23 cellular contexts compared by ENCODE assay signal in genomic region chr11:95884802-95885201, GRCh38. TPM values are rescaled to one million over a fixed set of nuclear protein-coding genes. Genes with fewer than 3 reads are reported as not detected.
DNase-seq lines count a peak whose midpoint lies in the region; ATAC-seq, FAIRE-seq and TF ChIP-seq lines count a peak whose summit lies in the region.
"Had no signal": no experiment of that assay in that cellular context is flagged by ENCODE, and none has a peak within 500 bp of the region (broad histone marks: within the 10 kb centered on the region; RNA-seq: fewer than 3 reads in every experiment).

No MANE protein-coding gene starts in this region.

- in situ Hi-C loops in mammary epithelial cell (cut with MboI; ENCODE audit: low sequenced_read_pairs in 2 of 2): no loop called here
- in situ Hi-C loops in K562 (cut with MboI): no loop called here

- WGBS in mammary epithelial cell (ENCODE audit: low coverage, missing lambda C conversion rate): 100% methylated on average over 2 of the region's 2 CpGs
- WGBS in K562 (ENCODE audit: insufficient coverage, low coverage, missing lambda C conversion rate): 89% methylated on average over 2 of the region's 2 CpGs

- no TSS peak for BruUV-seq in MCF 10A (replicated peaks; lab: Mats Ljungman, UMichigan)
- BruUV-seq in mammary epithelial cell (replicated peaks; lab: Mats Ljungman, UMichigan): no TSS peak
- no TSS peak for BruUV-seq in K562 (replicated peaks; lab: Mats Ljungman, UMichigan)

- peaks cover 14% of the 10 kb centered on the region for H3K4me1 Mint-ChIP-seq in MCF 10A (ENCODE audit: insufficient read depth, unreplicated experiment)
- H3K4me1 Mint-ChIP-seq in natural killer cell treated with Interleukin-12 subunit alpha and Interleukin-12 subunit beta and Interleukin-15 and Interleukin-18, amount 100 ng/mL, for 72 hours (ENCODE audit: low read depth in 2 of 2): peaks cover 0 to 3% of the 10 kb centered on the region in 2 donors
- H3K4me1 Mint-ChIP-seq: H9 had no signal

- no peak for TF ChIP-seq POLR2A in K562 (conservative IDR thresholded peaks at IDR 0.05)

- no peaks in the 10 kb centered on the region for H4K20me1 ChIP-seq in mammary epithelial cell (ENCODE audit: insufficient read depth, low read length)
- no peaks in the 10 kb centered on the region for H4K20me1 ChIP-seq in K562 (replicated peaks; ENCODE audit: control insufficient read depth, insufficient read depth, low read length)
- no peaks in the 10 kb centered on the region for H4K20me1 ChIP-seq in osteoblast (ENCODE audit: insufficient read depth, low read length)
- H4K20me1 ChIP-seq: BLaER1 treated with 17β-estradiol and CSF1 and Interleukin-3, amounts not matched to agents 10 nM and 100 nM had no signal

- CTCF ChIA-PET in MCF 10A (lab: Yijun Ruan, JAX) (interaction anchor here (0.6 to 1.3 kb wide), 4 partner anchors 23 to 458 kb away, joined by 3 to 4 read pairs (median 4); partner anchors contain the start of gene MAML2), mammary epithelial cell (lab: Charles Lee; ENCODE audit: low non-redundant PET) (interaction anchor here (0.6 kb wide), 1 partner anchor 8 kb away, joined by 3 read pairs; no protein-coding TSS in a partner anchor), K562 (lab: Yijun Ruan, JAX; ENCODE audit: low intra/inter-chr PET ratio) (no interaction called here)

- H3K27me3 ChIP-seq in mammary epithelial cell (ENCODE audit: insufficient read depth, low read length) (no peaks in the 10 kb centered on the region), K562 (ENCODE audit: control insufficient read depth in 2 of 2, insufficient read depth in 2 of 2, low read length in 2 of 2) (no peaks in the 10 kb centered on the region), osteoblast (ENCODE audit: insufficient read depth, low read length) (no peaks in the 10 kb centered on the region)
- H3K27me3 ChIP-seq: BLaER1 treated with 17β-estradiol and CSF1 and Interleukin-3, amounts not matched to agents 10 nM and 100 nM had no signal

- H3K4me3 Mint-ChIP-seq in MCF 10A (ENCODE audit: unreplicated experiment): no peak overlapping the region
- H3K4me3 Mint-ChIP-seq in natural killer cell treated with Interleukin-12 subunit alpha and Interleukin-12 subunit beta and Interleukin-15 and Interleukin-18, amount 100 ng/mL, for 72 hours: no peak overlapping the region
- H3K4me3 Mint-ChIP-seq: CD4-positive, alpha-beta T cell; H9 had no signal

- DNase-seq in MCF 10A (ENCODE audit: unreplicated experiment) (no peak), mammary epithelial cell (no peak), K562 (ENCODE audit: extremely low read depth in 1 of 4, low spot score in 3 of 4) (no peak), osteoblast (ENCODE audit: insufficient read length, low spot score, missing footprints) (no peak), HTR-8/SVneo (ENCODE audit: insufficient read length, low spot score) (no peak), 8988T (no peak)
- DNase-seq in natural killer cell treated with Interleukin-12 subunit alpha and Interleukin-12 subunit beta and Interleukin-15 and Interleukin-18, amount 100 ng/mL, for 72 hours (ENCODE audit: low spot score): no peak
- DNase-seq: AML-193; CD4-positive, alpha-beta T cell; H9; Karpas-422; MV-4-11; NCI-H1105; NCI-H1436 treated with DMSO at 0.1 percent for 48 hours; NCI-H187 treated with DMSO at 0.1 percent for 48 hours; NCI-H2107; NCI-H524; NCI-H774; SK-N-SH had no signal

- no peaks in the 10 kb centered on the region for H3K27me3 Mint-ChIP-seq in MCF 10A (ENCODE audit: insufficient read depth, unreplicated experiment)
- H3K27me3 Mint-ChIP-seq in natural killer cell treated with Interleukin-12 subunit alpha and Interleukin-12 subunit beta and Interleukin-15 and Interleukin-18, amount 100 ng/mL, for 72 hours: no peaks in the 10 kb centered on the region
- H3K27me3 Mint-ChIP-seq: CD4-positive, alpha-beta T cell had no signal

- no peaks in the 10 kb centered on the region for H3K9me3 Mint-ChIP-seq in MCF 10A (ENCODE audit: unreplicated experiment)
- no peaks in the 10 kb centered on the region for H3K9me3 Mint-ChIP-seq in natural killer cell treated with Interleukin-12 subunit alpha and Interleukin-12 subunit beta and Interleukin-15 and Interleukin-18, amount 100 ng/mL, for 72 hours
- H3K9me3 Mint-ChIP-seq: CD4-positive, alpha-beta T cell; H9 had no signal

- intact Hi-C loops in MCF 10A (cut with micrococcal nuclease) (no loop called here), mammary epithelial cell (cut with micrococcal nuclease) (loop anchor here (2.0 kb wide), 1 partner anchor 38 kb away; no protein-coding TSS in a partner anchor), K562 (cut with micrococcal nuclease) (no loop called here)

- H3K4me3 ChIP-seq in mammary epithelial cell (replicated peaks in 1 of 3; ENCODE audit: insufficient read depth in 1 of 3, low read depth in 2 of 3, low read length in 3 of 3) (no peak overlapping the region), K562 (no peak overlapping the region), osteoblast (ENCODE audit: insufficient read depth, low read length) (no peak overlapping the region)
- H3K4me3 ChIP-seq: BLaER1 treated with 17β-estradiol and CSF1 and Interleukin-3, amounts not matched to agents 10 nM and 100 nM; GM23248 had no signal

- H2AFZ ChIP-seq in mammary epithelial cell (ENCODE audit: low read depth, low read length) (no peak overlapping the region), K562 (ENCODE audit: low read depth, low read length) (no peak overlapping the region), osteoblast (ENCODE audit: low read length) (no peak overlapping the region)
- H2AFZ ChIP-seq: GM23248 had no signal

- TF ChIP-seq EP300 in K562 (IDR thresholded peaks at IDR 0.05; ENCODE audit: low read length): no peak

- FAIRE-seq in K562 (lab: Jason Lieb, UNC) (no peak), HTR-8/SVneo (lab: Jason Lieb, UNC) (no peak)
- FAIRE-seq: D721Med had no signal

- H3K9me3 ChIP-seq in mammary epithelial cell (replicated peaks; ENCODE audit: insufficient read depth, low read length) (no peaks in the 10 kb centered on the region), K562 (replicated peaks; ENCODE audit: control insufficient read depth, insufficient read depth, low read depth, low read length) (no peaks in the 10 kb centered on the region), osteoblast (ENCODE audit: low read depth, low read length) (no peaks in the 10 kb centered on the region)
- H3K9me3 ChIP-seq: BLaER1 treated with 17β-estradiol and CSF1 and Interleukin-3, amounts not matched to agents 10 nM and 100 nM; SK-N-SH had no signal

- no peaks in the 10 kb centered on the region for H3K9me1 ChIP-seq in K562 (ENCODE audit: control insufficient read depth, insufficient read depth, low read length)

- TF ChIP-seq CTCF in MCF 10A (IDR thresholded peaks at IDR 0.05; ENCODE audit: unreplicated experiment) (no peak), mammary epithelial cell (conservative IDR thresholded peaks at IDR 0.05 in 1 of 2, IDR thresholded peaks at IDR 0.05 in 1 of 2; ENCODE audit: extremely low read depth in 1 of 2, insufficient read depth in 1 of 2, low read depth in 1 of 2, low read length in 2 of 2) (no peak), K562 (IDR thresholded peaks at IDR 0.05 in 2 of 3, conservative IDR thresholded peaks at IDR 0.05 in 1 of 3; ENCODE audit: insufficient read depth in 2 of 3, low read depth in 1 of 3, low read length in 3 of 3) (no peak), osteoblast (IDR thresholded peaks at IDR 0.05; ENCODE audit: extremely low read depth, low read depth, low read length) (no peak)

- H3K27ac Mint-ChIP-seq in MCF 10A (ENCODE audit: low read depth, unreplicated experiment): peak overlapping the region; percentile 67
- H3K27ac Mint-ChIP-seq in natural killer cell treated with Interleukin-12 subunit alpha and Interleukin-12 subunit beta and Interleukin-15 and Interleukin-18, amount 100 ng/mL, for 72 hours: no peak overlapping the region
- H3K27ac Mint-ChIP-seq: CD4-positive, alpha-beta T cell; H9 had no signal

- H3K36me3 ChIP-seq in mammary epithelial cell (ENCODE audit: insufficient read depth, low read length) (peaks cover 11% of the 10 kb centered on the region), K562 (ENCODE audit: control insufficient read depth, insufficient read depth, low read length) (peaks cover 23% of the 10 kb centered on the region; the same call in 1 of the 3 replicates), osteoblast (ENCODE audit: insufficient read depth, low read length) (peaks cover 28% of the 10 kb centered on the region)

- POLR2A ChIA-PET in MCF 10A (lab: Yijun Ruan, JAX): interaction anchor here (1.9 to 2.2 kb wide), 2 partner anchors 37 to 39 kb away, joined by 4 to 9 read pairs; partner anchors contain the start of gene MTMR2
- POLR2A ChIA-PET in K562 (lab: Yijun Ruan, JAX): interaction anchor here (0.9 kb wide), 1 partner anchor 77 kb away, joined by 3 read pairs; no protein-coding TSS in a partner anchor

- peaks cover 5% of the 10 kb centered on the region for H3K4me1 ChIP-seq in mammary epithelial cell (ENCODE audit: insufficient read depth, low read length)
- H3K4me1 ChIP-seq in K562 (replicated peaks in 1 of 2; ENCODE audit: control insufficient read depth in 2 of 2, insufficient read depth in 2 of 2, low read length in 2 of 2): no peaks in the 10 kb centered on the region
- peaks cover 14% of the 10 kb centered on the region for H3K4me1 ChIP-seq in osteoblast (ENCODE audit: insufficient read depth, low read length)
- H3K4me1 ChIP-seq: BLaER1 treated with 17β-estradiol and CSF1 and Interleukin-3, amounts not matched to agents 10 nM and 100 nM had no signal

- peaks cover 11% of the 10 kb centered on the region for H3K79me2 ChIP-seq in mammary epithelial cell (ENCODE audit: insufficient read depth, low read length)
- H3K79me2 ChIP-seq in K562 (ENCODE audit: control insufficient read depth, insufficient read depth, low read length): no peaks in the 10 kb centered on the region
- peaks cover 22% of the 10 kb centered on the region for H3K79me2 ChIP-seq in osteoblast (ENCODE audit: insufficient read depth, low read length)

- TF ChIP-seq RAD21 in K562 (CRISPR knock-in tag; conservative IDR thresholded peaks at IDR 0.05 in 1 of 2, IDR thresholded peaks at IDR 0.05 in 1 of 2): no peak

- H3K36me3 Mint-ChIP-seq in MCF 10A (ENCODE audit: insufficient read depth, unreplicated experiment): peaks cover 6% of the 10 kb centered on the region
- no peaks in the 10 kb centered on the region for H3K36me3 Mint-ChIP-seq in natural killer cell treated with Interleukin-12 subunit alpha and Interleukin-12 subunit beta and Interleukin-15 and Interleukin-18, amount 100 ng/mL, for 72 hours

- H3K9ac ChIP-seq in mammary epithelial cell (ENCODE audit: insufficient read depth, low read length): no peak overlapping the region
- no peak overlapping the region for H3K9ac ChIP-seq in K562 (ENCODE audit: insufficient read depth in 1 of 2, low read depth in 2 of 2, low read length in 2 of 2)
- H3K9ac ChIP-seq: BLaER1 treated with 17β-estradiol and CSF1 and Interleukin-3, amounts not matched to agents 10 nM and 100 nM; GM23248; SK-N-SH had no signal

- dilution Hi-C loops in mammary epithelial cell (cut with HindIII; ENCODE audit: low sequenced_read_pairs): no loop called here

- H3K4me2 ChIP-seq in mammary epithelial cell (ENCODE audit: insufficient read depth, low read depth, low read length): no peak overlapping the region
- no peak overlapping the region for H3K4me2 ChIP-seq in K562 (ENCODE audit: insufficient read depth, low read length)
- peak overlapping the region; percentile 37 for H3K4me2 ChIP-seq in osteoblast (ENCODE audit: insufficient read depth, low read length)
- H3K4me2 ChIP-seq: BLaER1 treated with 17β-estradiol and CSF1 and Interleukin-3, amounts not matched to agents 10 nM and 100 nM; SK-N-SH had no signal

- H3K27ac ChIP-seq in mammary epithelial cell (ENCODE audit: insufficient read depth, low read depth, low read length) (no peak overlapping the region), K562 (ENCODE audit: extremely low read depth, low read depth, low read length) (no peak overlapping the region), osteoblast (ENCODE audit: low read depth, low read length) (peak overlapping the region; percentile 33)
- H3K27ac ChIP-seq: 22Rv1; BLaER1 treated with 17β-estradiol and CSF1 and Interleukin-3, amounts not matched to agents 10 nM and 100 nM had no signal

- ATAC-seq in K562: no peak
- no peak for ATAC-seq in natural killer cell treated with Interleukin-12 subunit alpha and Interleukin-12 subunit beta and Interleukin-15 and Interleukin-18, amount 100 ng/mL, for 72 hours

RNA-seq across cellular contexts. Expression of gene MTMR2, which starts 39.1 kb away (rescaled TPM):
- total RNA-seq in MCF 10A (2022): 49.8 and 51.9 TPM in 2 replicates
- 10 to 100 TPM; 47.2 to 50.7 TPM for total RNA-seq in mammary epithelial cell
- polyA plus RNA-seq in mammary epithelial cell: 23.8 TPM
- 35.9 TPM for polyA minus RNA-seq in mammary epithelial cell
- 6.2 and 16.6 TPM in 2 replicates for total RNA-seq in K562 (2011; cell fraction: chromatin; rRNA removed; ENCODE audit: low replicate concordance)
- total RNA-seq in K562 (2011; cell fraction: nucleolus; rRNA removed): 3.5 and 5.5 TPM in 2 replicates
- 7.8 and 11.7 TPM in 2 replicates for total RNA-seq in K562 (2011; cell fraction: nucleoplasm; rRNA removed)
- total RNA-seq in K562 (2014; rRNA removed): 15.6 and 17.8 TPM in 2 replicates
- 29.5 and 34.6 TPM in 2 replicates for total RNA-seq in K562 (2014; rRNA removed; fragmentation: Illumina TruSeq; extraction: Trizol)
- 23.5 and 25.2 TPM in 2 replicates for total RNA-seq in K562 (2015; rRNA removed; fragmentation: Illumina TruSeq; extraction: Trizol)
- 35.8 and 38.2 TPM in 2 replicates for total RNA-seq in K562 (2021)
- polyA plus RNA-seq in K562 (2011; rRNA removed): 22.7 and 28.7 TPM in 2 replicates
- polyA plus RNA-seq in K562 (2011; cell fraction: cytosol; rRNA removed): 12.0 and 16.2 TPM in 2 replicates
- 10.3 and 14.8 TPM in 2 replicates for polyA plus RNA-seq in K562 (2011; cell fraction: nucleus; rRNA removed)
- polyA plus RNA-seq in K562 (2012): 21.4 and 22.4 TPM in 2 replicates
- polyA plus RNA-seq in K562 (2014; fragmentation: Illumina TruSeq; extraction: Trizol): 29.6 and 34.6 TPM in 2 replicates
- polyA plus RNA-seq in K562 (2014; fragmentation: Nextera tagmentation; extraction: Ambion mirVana): 10 to 100 TPM; 12.6 to 15.8 TPM
- 17.0 and 20.8 TPM in 2 replicates for polyA plus RNA-seq in K562 (2014; rRNA removed)
- 63.2 and 69.1 TPM in 2 replicates for polyA minus RNA-seq in K562 (2011; rRNA and poly(A)+ RNA removed)
- 30.4 and 34.0 TPM in 2 replicates for polyA minus RNA-seq in K562 (2011; cell fraction: cytosol; rRNA and poly(A)+ RNA removed)
- polyA minus RNA-seq in K562 (2011; cell fraction: nucleus; rRNA and poly(A)+ RNA removed): 13.9 and 21.8 TPM in 2 replicates
- total RNA-seq in osteoblast: 44.9 and 45.7 TPM in 2 replicates
- 10 to 100 TPM; 47.9 to 51.3 TPM for total RNA-seq in natural killer cell treated with Interleukin-12 subunit alpha and Interleukin-12 subunit beta and Interleukin-15 and Interleukin-18, amount 100 ng/mL, for 72 hours
